8 cellular contexts compared by ENCODE assay signal in the genomic region with DNA sequence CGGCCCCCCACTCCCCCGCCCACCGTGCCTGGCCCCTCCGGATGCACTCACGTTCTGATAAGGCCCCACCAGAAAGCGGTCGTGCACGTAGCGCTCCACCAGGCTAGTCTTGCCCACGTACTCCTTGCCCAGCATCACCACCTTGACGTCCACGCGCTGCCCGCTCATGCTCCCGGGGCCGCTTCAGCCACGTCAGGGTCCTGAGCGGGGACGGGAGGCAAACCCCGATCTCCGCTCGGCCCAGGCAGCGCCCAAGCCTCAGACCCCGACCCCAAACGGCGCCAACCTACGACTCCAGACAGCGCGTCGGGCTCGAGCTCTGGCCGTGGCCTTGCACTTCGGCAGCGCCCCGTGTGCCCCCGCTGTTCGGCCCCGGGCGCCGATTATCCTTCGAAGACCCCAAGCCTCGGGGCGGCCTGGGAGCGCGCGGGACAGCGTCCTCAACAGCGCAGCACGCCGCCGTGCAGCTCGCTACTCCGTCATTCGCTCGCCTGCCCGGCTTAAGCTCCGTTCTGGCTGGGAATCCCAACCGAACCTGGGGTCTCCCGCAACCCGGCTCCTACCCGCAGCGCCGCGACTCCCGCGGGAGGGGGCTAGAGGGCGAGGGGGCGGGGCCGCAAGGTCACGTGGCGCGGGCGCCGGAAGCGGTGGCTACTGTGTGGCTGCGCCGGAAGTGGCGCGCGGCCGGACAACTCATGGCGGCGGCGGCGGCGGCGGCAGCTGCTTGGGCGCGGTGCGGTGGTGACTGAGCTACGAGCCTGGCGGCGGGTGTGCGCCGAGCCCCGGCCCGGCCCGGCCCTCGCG. TPM values are rescaled to one million over a fixed set of nuclear protein-coding genes. Genes with fewer than 3 reads are reported as not detected.
DNase-seq lines count a peak whose midpoint lies in the region; ATAC-seq and TF ChIP-seq lines count a peak whose summit lies in the region.

A gene with protein sequence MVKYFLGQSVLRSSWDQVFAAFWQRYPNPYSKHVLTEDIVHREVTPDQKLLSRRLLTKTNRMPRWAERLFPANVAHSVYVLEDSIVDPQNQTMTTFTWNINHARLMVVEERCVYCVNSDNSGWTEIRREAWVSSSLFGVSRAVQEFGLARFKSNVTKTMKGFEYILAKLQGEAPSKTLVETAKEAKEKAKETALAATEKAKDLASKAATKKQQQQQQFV (plus strand): TSS at position 679 of the 804 bp plus-strand sequence. CDS start 187 bp downstream, outside the sequence.
RAB24 (minus strand) TSS at position 599 of the 804 bp plus-strand sequence; CDS start at position 168, 431 bp downstream.

- peak within 1 kb of the TSS; percentile 91 for H3K4me3 ChIP-seq in LNCaP clone FGC (ENCODE audit: low read depth, low read length)
- peak within 1 kb of the TSS; percentile 93 to 98 for H3K4me3 ChIP-seq in SK-N-SH (ENCODE audit: low read depth in 2 of 2, low read length in 1 of 2)

- no peaks in the 10 kb centered on the region for H3K27me3 Mint-ChIP-seq in activated naive CD4-positive, alpha-beta T cell treated with anti-CD3 and anti-CD28 coated beads, Interleukin-2, amount 10 ng/mL, durations not matched to agents 7 days and 5 days

- peaks cover 78% of the 10 kb centered on the region for H3K4me1 Mint-ChIP-seq in activated naive CD4-positive, alpha-beta T cell treated with anti-CD3 and anti-CD28 coated beads, Interleukin-2, amount 10 ng/mL, durations not matched to agents 7 days and 5 days

- peak within 1 kb of the TSS; percentile 90 for H3K27ac Mint-ChIP-seq in activated naive CD4-positive, alpha-beta T cell treated with anti-CD3 and anti-CD28 coated beads, Interleukin-2, amount 10 ng/mL, durations not matched to agents 7 days and 5 days

- POLR2A ChIA-PET in SK-N-SH (lab: Yijun Ruan, JAX), result interaction anchor here (1.2 to 1.5 kb wide), 2 partner anchors 49 to 170 kb away, joined by 4 to 5 read pairs; partner anchors contain the start of genes LMAN2 and NSD1

- no peaks in the 10 kb centered on the region for H3K9me3 ChIP-seq in SK-N-SH

- H3K9ac ChIP-seq in SK-N-SH, result peak within 1 kb of the TSS; percentile 90

- peak within 1 kb of the TSS; percentile 98 for H3K4me2 ChIP-seq in SK-N-SH

- TF ChIP-seq CTCF in LNCaP clone FGC (IDR thresholded peaks at IDR 0.05; ENCODE audit: control insufficient read depth, extremely low read depth, insufficient read depth), result peak; percentile 47
- peak; percentile 40 for TF ChIP-seq CTCF in SK-N-SH (IDR thresholded peaks at IDR 0.05)
- TF ChIP-seq CTCF in omental fat pad (IDR thresholded peaks at IDR 0.05), result no peak

- peaks cover 0 to 28% of the 10 kb centered on the region in 2 experiments; a peak in 1 of 4 replicates for H3K4me1 ChIP-seq in SK-N-SH (ENCODE audit: control insufficient read depth in 1 of 2, insufficient read depth in 2 of 2, low read depth in 1 of 2, low read length in 1 of 2)

- H3K9me3 Mint-ChIP-seq in activated naive CD4-positive, alpha-beta T cell treated with anti-CD3 and anti-CD28 coated beads, Interleukin-2, amount 10 ng/mL, durations not matched to agents 7 days and 5 days, result no peaks in the 10 kb centered on the region

- CTCF ChIA-PET in SK-N-SH (lab: Yijun Ruan, JAX), result interaction anchor here (0.8 to 6.5 kb wide), 6 partner anchors 10 to 190 kb away, joined by 3 to 48 read pairs (median 3); no protein-coding TSS in a partner anchor
- CTCF ChIA-PET in activated naive CD4-positive, alpha-beta T cell treated with anti-CD3 and anti-CD28 coated beads, Interleukin-2, amount 10 ng/mL, durations not matched to agents 7 days and 5 days (lab: Charles Lee), result interaction anchor here (0.9 to 1.4 kb wide), 2 partner anchors 9 to 152 kb away, joined by 3 to 4 read pairs; no protein-coding TSS in a partner anchor

- peak within 1 kb of the TSS; percentile 89 for H3K4me3 Mint-ChIP-seq in activated naive CD4-positive, alpha-beta T cell treated with anti-CD3 and anti-CD28 coated beads, Interleukin-2, amount 10 ng/mL, durations not matched to agents 7 days and 5 days

- H3K27ac ChIP-seq in SK-N-SH (ENCODE audit: low read depth in 2 of 2, low read length in 1 of 2), result peak within 1 kb of the TSS; percentile 76 to 79
- H3K27ac ChIP-seq in temporal lobe (ENCODE audit: low read depth, low read length), result peak within 1 kb of the TSS; percentile 78

- H2AFZ ChIP-seq in SK-N-SH (ENCODE audit: low read depth), result peak within 1 kb of the TSS; percentile 76

- DNase-seq in ELR (ENCODE audit: low read depth) (peak; percentile 91), LNCaP clone FGC (ENCODE audit: low read depth) (no peak), SK-N-SH (peak; percentile 98), globus pallidus (ENCODE audit: low spot score) (peak; percentile 81), omental fat pad (ENCODE audit: low spot score) (peak; percentile 83)
- DNase-seq in activated naive CD4-positive, alpha-beta T cell treated with anti-CD3 and anti-CD28 coated beads, Interleukin-2, amount 10 ng/mL, durations not matched to agents 7 days and 5 days, result peak; percentile 91

- ATAC-seq in GM21825 (IDR thresholded peaks at IDR 0.05; ENCODE audit: unreplicated experiment) (peak; percentile 49), omental fat pad (ENCODE audit: low FRiP score) (peak; percentile 59)

- TF ChIP-seq EP300 in SK-N-SH (IDR thresholded peaks at IDR 0.05; ENCODE audit: borderline replicate concordance in 1 of 2, low read depth in 1 of 2, low read length in 1 of 2), result peak in 1 of 2 experiments; percentile 17; a peak in 1 of 4 replicates

- no peak for TF ChIP-seq RAD21 in SK-N-SH (IDR thresholded peaks at IDR 0.05; ENCODE audit: low read length)

- H3K79me2 ChIP-seq in SK-N-SH (ENCODE audit: insufficient read depth), result peaks cover 64% of the 10 kb centered on the region

- peaks cover 56% of the 10 kb centered on the region for H3K36me3 Mint-ChIP-seq in activated naive CD4-positive, alpha-beta T cell treated with anti-CD3 and anti-CD28 coated beads, Interleukin-2, amount 10 ng/mL, durations not matched to agents 7 days and 5 days

- H3F3A ChIP-seq in SK-N-SH (replicated peaks; ENCODE audit: insufficient read depth), result peaks cover 18% of the 10 kb centered on the region

- no peaks in the 10 kb centered on the region for H3K27me3 ChIP-seq in SK-N-SH (ENCODE audit: insufficient read depth)

- peaks cover 18% of the 10 kb centered on the region for H4K20me1 ChIP-seq in SK-N-SH (ENCODE audit: insufficient read depth)

- WGBS in SK-N-SH (ENCODE audit: low lambda C conversion rate), result 3% methylated on average over 14 of the region's 100 CpGs

- no peaks in the 10 kb centered on the region for H3K9me2 ChIP-seq in SK-N-SH

- H3K36me3 ChIP-seq in SK-N-SH (replicated peaks in 1 of 2; ENCODE audit: control insufficient read depth in 1 of 2, insufficient read depth in 2 of 2, low read length in 1 of 2), result peaks cover 30 to 52% of the 10 kb centered on the region in 2 experiments

TF ChIP-seq in SK-N-SH, 30 proteins besides CTCF, POLR2A, EP300 and RAD21 (continues in another document):
- TF ChIP-seq GABPA (IDR thresholded peaks at IDR 0.05; ENCODE audit: low read depth), result peak; percentile 87
- peak; percentile 29 for TF ChIP-seq POLR2AphosphoS5 (IDR thresholded peaks at IDR 0.05; ENCODE audit: low read depth, low read length)
- TF ChIP-seq, protein P1, sequence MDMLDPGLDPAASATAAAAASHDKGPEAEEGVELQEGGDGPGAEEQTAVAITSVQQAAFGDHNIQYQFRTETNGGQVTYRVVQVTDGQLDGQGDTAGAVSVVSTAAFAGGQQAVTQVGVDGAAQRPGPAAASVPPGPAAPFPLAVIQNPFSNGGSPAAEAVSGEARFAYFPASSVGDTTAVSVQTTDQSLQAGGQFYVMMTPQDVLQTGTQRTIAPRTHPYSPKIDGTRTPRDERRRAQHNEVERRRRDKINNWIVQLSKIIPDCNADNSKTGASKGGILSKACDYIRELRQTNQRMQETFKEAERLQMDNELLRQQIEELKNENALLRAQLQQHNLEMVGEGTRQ (IDR thresholded peaks at IDR 0.05; ENCODE audit: borderline replicate concordance, low read depth, low read length), result peak; percentile 83
- TF ChIP-seq, protein P2, sequence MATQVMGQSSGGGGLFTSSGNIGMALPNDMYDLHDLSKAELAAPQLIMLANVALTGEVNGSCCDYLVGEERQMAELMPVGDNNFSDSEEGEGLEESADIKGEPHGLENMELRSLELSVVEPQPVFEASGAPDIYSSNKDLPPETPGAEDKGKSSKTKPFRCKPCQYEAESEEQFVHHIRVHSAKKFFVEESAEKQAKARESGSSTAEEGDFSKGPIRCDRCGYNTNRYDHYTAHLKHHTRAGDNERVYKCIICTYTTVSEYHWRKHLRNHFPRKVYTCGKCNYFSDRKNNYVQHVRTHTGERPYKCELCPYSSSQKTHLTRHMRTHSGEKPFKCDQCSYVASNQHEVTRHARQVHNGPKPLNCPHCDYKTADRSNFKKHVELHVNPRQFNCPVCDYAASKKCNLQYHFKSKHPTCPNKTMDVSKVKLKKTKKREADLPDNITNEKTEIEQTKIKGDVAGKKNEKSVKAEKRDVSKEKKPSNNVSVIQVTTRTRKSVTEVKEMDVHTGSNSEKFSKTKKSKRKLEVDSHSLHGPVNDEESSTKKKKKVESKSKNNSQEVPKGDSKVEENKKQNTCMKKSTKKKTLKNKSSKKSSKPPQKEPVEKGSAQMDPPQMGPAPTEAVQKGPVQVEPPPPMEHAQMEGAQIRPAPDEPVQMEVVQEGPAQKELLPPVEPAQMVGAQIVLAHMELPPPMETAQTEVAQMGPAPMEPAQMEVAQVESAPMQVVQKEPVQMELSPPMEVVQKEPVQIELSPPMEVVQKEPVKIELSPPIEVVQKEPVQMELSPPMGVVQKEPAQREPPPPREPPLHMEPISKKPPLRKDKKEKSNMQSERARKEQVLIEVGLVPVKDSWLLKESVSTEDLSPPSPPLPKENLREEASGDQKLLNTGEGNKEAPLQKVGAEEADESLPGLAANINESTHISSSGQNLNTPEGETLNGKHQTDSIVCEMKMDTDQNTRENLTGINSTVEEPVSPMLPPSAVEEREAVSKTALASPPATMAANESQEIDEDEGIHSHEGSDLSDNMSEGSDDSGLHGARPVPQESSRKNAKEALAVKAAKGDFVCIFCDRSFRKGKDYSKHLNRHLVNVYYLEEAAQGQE (IDR thresholded peaks at IDR 0.05; ENCODE audit: low read depth, low read length), result peak; percentile 3; the same call in 1 of the 2 replicates
- TF ChIP-seq RFX5 (IDR thresholded peaks at IDR 0.05; ENCODE audit: low read length), result no peak
- TF ChIP-seq TCF12 (IDR thresholded peaks at IDR 0.05), result no peak

RNA-seq across cellular contexts. Expression of the first gene that starts in this region (rescaled TPM):
- 344 TPM in 2 replicates for polyA plus RNA-seq in SK-N-SH (2012; rRNA removed)
- polyA plus RNA-seq in SK-N-SH (2012; cell fraction: cytosol; rRNA removed), result 275 and 308 TPM in 2 replicates
- polyA plus RNA-seq in SK-N-SH (2012; cell fraction: nucleus; rRNA removed), result 121 and 150 TPM in 2 replicates
- 100 to 1,000 TPM in 1 of 4 donors, 10 to 100 TPM in 3; 51.9 to 102 (median 67.5) TPM for total RNA-seq in omental fat pad
- 33.2 TPM for total RNA-seq in temporal lobe

RNA-seq across cellular contexts. Expression of gene RAB24, which starts in this region (rescaled TPM):
- 101 and 117 TPM in 2 replicates for polyA plus RNA-seq in SK-N-SH (2012; rRNA removed)
- 51.5 and 65.6 TPM in 2 replicates for polyA plus RNA-seq in SK-N-SH (2012; cell fraction: cytosol; rRNA removed)
- 383 and 489 TPM in 2 replicates for polyA plus RNA-seq in SK-N-SH (2012; cell fraction: nucleus; rRNA removed)
- total RNA-seq in omental fat pad, result 10 to 100 TPM; 18.9 to 38.9 (median 23.8) TPM
- total RNA-seq in temporal lobe, result 13.3 TPM

Comparison
In these comparisons a context has a peak if more than half of its experiments do, and no peak if none do; other contexts are left out.
1. CTCF ChIP-seq: peak in LNCaP clone FGC (single experiment) and SK-N-SH (single experiment); none in omental fat pad (0 of 3).